In the genomic region with DNA sequence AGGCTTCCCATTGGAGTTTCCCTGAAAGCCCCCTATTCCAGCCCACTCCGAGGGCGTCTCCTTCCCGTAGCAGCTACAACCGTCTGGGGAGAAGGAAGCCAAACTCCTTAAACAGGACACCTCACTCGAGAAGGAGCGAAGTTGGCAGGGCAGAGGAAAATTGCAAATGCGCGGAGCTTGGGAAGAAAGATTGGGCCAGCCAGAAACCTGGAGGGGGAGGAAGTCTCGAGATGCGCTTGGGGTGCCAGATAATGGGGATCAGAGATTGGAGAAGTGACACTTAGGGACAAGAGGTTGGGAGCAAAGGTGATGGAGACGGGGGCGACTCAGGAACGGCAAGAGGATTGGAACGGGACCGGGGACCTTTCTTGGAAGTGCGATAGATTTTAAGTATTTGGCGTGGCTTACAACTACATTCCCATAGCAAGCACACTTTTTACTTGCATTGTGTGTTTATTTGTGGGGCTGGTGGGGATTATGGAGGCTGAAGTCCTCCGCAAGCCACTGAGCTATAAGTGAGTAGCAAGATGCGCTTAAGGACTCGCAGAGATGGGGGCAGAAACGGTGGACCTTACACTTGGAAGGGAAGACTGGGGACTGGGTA, we compare ENCODE assay signal across 8 cellular contexts. TPM values are rescaled to one million over a fixed set of nuclear protein-coding genes. Genes with fewer than 3 reads are reported as not detected.
A peak's percentile ranks its signal among the peaks of the same experiment; 100 is the strongest.
DNase-seq lines count a peak whose midpoint lies in the region; ATAC-seq, FAIRE-seq and TF ChIP-seq lines count a peak whose summit lies in the region.

No MANE protein-coding gene starts in this region.

- in situ Hi-C loops in GM23248 (cut with MboI): no loop called here

- no peak for ATAC-seq in activated T-helper 17 cell treated with anti-CD3 and anti-CD28 coated beads, Interleukin-2, amount 50 U/mL, for 72 hours (replicated peaks)
- no peak for ATAC-seq in GM19035 (IDR thresholded peaks at IDR 0.05; ENCODE audit: unreplicated experiment)

- TF ChIP-seq CTCF in A673 (conservative IDR thresholded peaks at IDR 0.05; ENCODE audit: low read depth, low read length) (no peak), keratinocyte (optimal IDR thresholded peaks at IDR 0.05 in 1 of 3, IDR thresholded peaks at IDR 0.05 in 1 of 3, conservative IDR thresholded peaks at IDR 0.05 in 1 of 3; ENCODE audit: extremely low read depth in 1 of 3, insufficient read depth in 2 of 3, low read length in 3 of 3) (no peak), tibial nerve (IDR thresholded peaks at IDR 0.05) (no peak)

- H3F3A ChIP-seq in GM23248 (ENCODE audit: insufficient read depth): no peaks in the 10 kb centered on the region

- H3K9me3 Mint-ChIP-seq in activated T-helper 17 cell treated with anti-CD3 and anti-CD28 coated beads, Interleukin-2, amount 50 U/mL, for 72 hours: no peaks in the 10 kb centered on the region

- peak overlapping the region; percentile 40 for H3K4me3 ChIP-seq in A673 (ENCODE audit: low read depth, low read length, poor library complexity, severe bottlenecking)
- H3K4me3 ChIP-seq in GM23248: peak overlapping the region; percentile 45
- peak overlapping the region; percentile 15 to 51 (median 43) for H3K4me3 ChIP-seq in keratinocyte (ENCODE audit: control insufficient read depth in 2 of 3, extremely low read depth in 1 of 3, insufficient read depth in 2 of 3, low read depth in 1 of 3, low read length in 3 of 3)
- H3K4me3 ChIP-seq in tibial nerve: peak overlapping the region in 2 of 4 donors; percentile 27 to 38

- 4 to 6% methylated on average over 20 of the region's 21 CpGs for WGBS in GM23248 (ENCODE audit: low coverage in 1 of 2, low lambda C conversion rate in 2 of 2, missing lambda C conversion rate in 2 of 2), 2 experiments
- WGBS in tibial nerve, 2 donors: 2 to 4% methylated on average over 20 of the region's 21 CpGs

- no peaks in the 10 kb centered on the region for H3K36me3 Mint-ChIP-seq in activated T-helper 17 cell treated with anti-CD3 and anti-CD28 coated beads, Interleukin-2, amount 50 U/mL, for 72 hours (ENCODE audit: low read depth)

- H2AFZ ChIP-seq in GM23248 (no peak overlapping the region), keratinocyte (ENCODE audit: control insufficient read depth, low read length) (no peak overlapping the region)

- no peak overlapping the region for H3K4me2 ChIP-seq in GM23248 (ENCODE audit: unreplicated experiment)
- peak overlapping the region; percentile 86 for H3K4me2 ChIP-seq in keratinocyte (ENCODE audit: control insufficient read depth, extremely low read depth, insufficient read depth, low read depth, low read length)

- H3K27ac ChIP-seq in A673 (ENCODE audit: low read depth, low read length, poor library complexity, severe bottlenecking) (no peak overlapping the region), GM23248 (no peak overlapping the region), keratinocyte (ENCODE audit: control insufficient read depth, insufficient read depth, low read length) (no peak overlapping the region), tibial nerve (no peak overlapping the region)

- H3K36me3 ChIP-seq in A673 (ENCODE audit: insufficient read depth, low read length, poor library complexity, severe bottlenecking): no peaks in the 10 kb centered on the region
- H3K36me3 ChIP-seq in GM23248 (ENCODE audit: low read depth): no peaks in the 10 kb centered on the region
- no peaks in the 10 kb centered on the region for H3K36me3 ChIP-seq in keratinocyte (ENCODE audit: control insufficient read depth in 2 of 2, extremely low read depth in 1 of 2, insufficient read depth in 2 of 2, low read length in 2 of 2)
- H3K36me3 ChIP-seq in tibial nerve: no peaks in the 10 kb centered on the region

- H3K4me1 Mint-ChIP-seq in activated T-helper 17 cell treated with anti-CD3 and anti-CD28 coated beads, Interleukin-2, amount 50 U/mL, for 72 hours: peaks cover 24% of the 10 kb centered on the region

- intact Hi-C loops in A673 (cut with micrococcal nuclease; ENCODE audit: unreplicated experiment): no loop called here

- TF ChIP-seq EP300 in tibial nerve (IDR thresholded peaks at IDR 0.05): no peak

- no peak for DNase-seq in A673 (ENCODE audit: low spot score)
- peak; percentile 22 for DNase-seq in GM23248
- no peak for DNase-seq in keratinocyte (ENCODE audit: low read depth, low spot score)
- DNase-seq in dedifferentiated amniotic fluid mesenchymal stem cell (ENCODE audit: extremely low spot score): no peak
- no peak for DNase-seq in activated CD4-positive, CD25-positive, alpha-beta regulatory T cell treated with anti-CD3 and anti-CD28 coated beads, Interleukin-2, amount 50 U/mL, for 72 hours
- DNase-seq in tibial nerve (ENCODE audit: low spot score in 2 of 2): no peak

- H3K27me3 ChIP-seq in A673 (replicated peaks; ENCODE audit: insufficient read depth, low read depth, low read length, poor library complexity): peaks cover 63% of the 10 kb centered on the region
- peaks cover 78% of the 10 kb centered on the region for H3K27me3 ChIP-seq in GM23248 (replicated peaks; ENCODE audit: insufficient read depth)
- peaks cover 49% of the 10 kb centered on the region for H3K27me3 ChIP-seq in keratinocyte (ENCODE audit: control insufficient read depth, extremely low read depth, insufficient read depth, low read length)
- H3K27me3 ChIP-seq in tibial nerve: peaks cover 0 to 92% of the 10 kb centered on the region in 2 donors

- dilution Hi-C loops in keratinocyte (cut with MboI; ENCODE audit: extremely low pct_ligation_motif_present, low sequenced_read_pairs): no loop called here

- CTCF ChIA-PET in A673 (lab: Charles Lee): interaction anchor here (0.7 to 0.8 kb wide), 2 partner anchors 17 to 177 kb away, joined by 3 to 4 read pairs; no protein-coding TSS in a partner anchor

- H3K9ac ChIP-seq in GM23248 (no peak overlapping the region), keratinocyte (ENCODE audit: control insufficient read depth, extremely low read depth, insufficient read depth, low read length) (no peak overlapping the region)

- peaks cover 63% of the 10 kb centered on the region for H3K27me3 Mint-ChIP-seq in activated T-helper 17 cell treated with anti-CD3 and anti-CD28 coated beads, Interleukin-2, amount 50 U/mL, for 72 hours

- no peak overlapping the region for H3K27ac Mint-ChIP-seq in activated T-helper 17 cell treated with anti-CD3 and anti-CD28 coated beads, Interleukin-2, amount 50 U/mL, for 72 hours

- H3K4me3 Mint-ChIP-seq in activated T-helper 17 cell treated with anti-CD3 and anti-CD28 coated beads, Interleukin-2, amount 50 U/mL, for 72 hours: peak overlapping the region; percentile 68

- FAIRE-seq in keratinocyte (lab: Jason Lieb, UNC): no peak

- no peaks in the 10 kb centered on the region for H3K9me1 ChIP-seq in keratinocyte (ENCODE audit: control insufficient read depth, extremely low read depth, insufficient read depth, low read length)

- H3K4me1 ChIP-seq in A673 (ENCODE audit: insufficient read depth, low read length, poor library complexity, severe bottlenecking) (peaks cover 27% of the 10 kb centered on the region), GM23248 (ENCODE audit: insufficient read depth) (0 out of 2 replicates have a peak, but pooled peaks cover 3% of the 10 kb centered on the region), keratinocyte (ENCODE audit: control insufficient read depth, extremely low read depth, insufficient read depth, low read length) (peaks cover 11% of the 10 kb centered on the region), tibial nerve (peaks cover 0 to 51% (median 26%) of the 10 kb centered on the region in 4 donors)

- H3K9me3 ChIP-seq in A673 (ENCODE audit: low read depth, low read length, poor library complexity, severe bottlenecking) (no peaks in the 10 kb centered on the region), GM23248 (ENCODE audit: low read depth) (no peaks in the 10 kb centered on the region), keratinocyte (ENCODE audit: control insufficient read depth, low read depth, low read length) (no peaks in the 10 kb centered on the region), tibial nerve (peaks cover 0 to 2% (median 0%) of the 10 kb centered on the region in 4 donors)

- no TSS peak for BruUV-seq in A673 (replicated peaks; lab: Mats Ljungman, UMichigan)

- POLR2A ChIA-PET in A673 (lab: Charles Lee; ENCODE audit: low non-redundant PET): no interaction called here

- TF ChIP-seq POLR2A in tibial nerve (IDR thresholded peaks at IDR 0.05): no peak

- no peaks in the 10 kb centered on the region for H3K79me2 ChIP-seq in GM23248 (ENCODE audit: insufficient read depth)
- H3K79me2 ChIP-seq in keratinocyte (ENCODE audit: control insufficient read depth, insufficient read depth, low read length): no peaks in the 10 kb centered on the region

- H4K20me1 ChIP-seq in GM23248 (ENCODE audit: insufficient read depth) (no peaks in the 10 kb centered on the region), keratinocyte (ENCODE audit: control insufficient read depth, extremely low read depth, insufficient read depth, low read length) (no peaks in the 10 kb centered on the region)

- no peaks in the 10 kb centered on the region for H3K9me2 ChIP-seq in GM23248 (ENCODE audit: insufficient read depth)

RNA-seq across cellular contexts. Expression of a gene that starts 0.9 kb away (rescaled TPM):
- total RNA-seq in A673 (2021): 0.17 and 0.37 TPM in 2 replicates
- total RNA-seq in GM23248 (2014; rRNA removed; shearing (Covaris generic)): not detected in 2 replicates
- not detected in 2 replicates for polyA plus RNA-seq in GM23248 (2016; fragmentation: Nextera tagmentation; extraction: Ambion mirVana)
- total RNA-seq in activated T-helper 17 cell treated with anti-CD3 and anti-CD28 coated beads, Interleukin-2, amount 50 U/mL, for 72 hours: not detected
- polyA plus RNA-seq in keratinocyte: 0.01 to 0.03 TPM (median 0.03 TPM) in 3 replicates
- not detected for polyA plus RNA-seq in keratinocyte (2011; ENCODE audit: low read depth)
- 0.02 and 0.05 TPM in 2 replicates for polyA plus RNA-seq in keratinocyte (2011; cell fraction: cytosol; rRNA removed)
- 0.07 and 0.09 TPM in 2 replicates for polyA plus RNA-seq in keratinocyte (2011; cell fraction: nucleus; rRNA removed)
- 0.05 and 0.11 TPM in 2 replicates for polyA plus RNA-seq in keratinocyte (2012; ENCODE audit: low replicate concordance)
- polyA minus RNA-seq in keratinocyte: 0.10 TPM in 1 of 3 replicates, not detected in the others
- not detected for polyA minus RNA-seq in keratinocyte (2011; cell fraction: cytosol; rRNA and poly(A)+ RNA removed)
- polyA minus RNA-seq in keratinocyte (2011; cell fraction: nucleus; rRNA and poly(A)+ RNA removed): 0.11 TPM in 1 of 2 replicates, not detected in the other
- under 1 TPM in 2 of 4 donors, not detected in 2; under 0.01 to 0.21 TPM for total RNA-seq in tibial nerve

RNA-seq across cellular contexts. Expression of a gene that starts 30.4 kb away (rescaled TPM):
- total RNA-seq in A673 (2021) (14.8 and 17.0 TPM in 2 replicates), tibial nerve (10 to 100 TPM; 26.7 to 38.4 (median 29.0) TPM)
- 23.1 and 27.7 TPM in 2 replicates for total RNA-seq in GM23248 (2014; rRNA removed; shearing (Covaris generic))
- polyA plus RNA-seq in GM23248 (2016; fragmentation: Nextera tagmentation; extraction: Ambion mirVana) (11.0 and 12.7 TPM in 2 replicates), keratinocyte (5.0 to 5.2 TPM (median 5.1 TPM) in 3 replicates)
- 1 to 10 TPM; 2.4 to 8.8 TPM for total RNA-seq in activated T-helper 17 cell treated with anti-CD3 and anti-CD28 coated beads, Interleukin-2, amount 50 U/mL, for 72 hours
- polyA plus RNA-seq in keratinocyte (2011; ENCODE audit: low read depth): 4.6 TPM
- 2.5 and 2.9 TPM in 2 replicates for polyA plus RNA-seq in keratinocyte (2011; cell fraction: cytosol; rRNA removed)
- 14.7 and 17.5 TPM in 2 replicates for polyA plus RNA-seq in keratinocyte (2011; cell fraction: nucleus; rRNA removed)
- polyA plus RNA-seq in keratinocyte (2012; ENCODE audit: low replicate concordance): 2.8 and 3.7 TPM in 2 replicates
- 6.1 to 12.8 TPM (median 6.6 TPM) in 3 replicates for polyA minus RNA-seq in keratinocyte
- polyA minus RNA-seq in keratinocyte (2011; cell fraction: cytosol; rRNA and poly(A)+ RNA removed): 5.0 TPM
- 8.8 and 20.1 TPM in 2 replicates for polyA minus RNA-seq in keratinocyte (2011; cell fraction: nucleus; rRNA and poly(A)+ RNA removed)
